In genomic region chr7:132580717-132581285, GRCh38 we compare ENCODE assay signal across 9 cellular contexts. TPM values are rescaled to one million over a fixed set of nuclear protein-coding genes. Genes with fewer than 3 reads are reported as not detected.
A peak's percentile ranks its signal among the peaks of the same experiment; 100 is the strongest.
DNase-seq lines count a peak whose midpoint lies in the region; ATAC-seq, FAIRE-seq and TF ChIP-seq lines count a peak whose summit lies in the region.
"Had no signal": no experiment of that assay in that cellular context is flagged by ENCODE, and none has a peak within 500 bp of the region (broad histone marks: within the 10 kb centered on the region; RNA-seq: fewer than 3 reads in every experiment).

No MANE protein-coding gene starts in this region.

- H3K36me3 ChIP-seq in H1 (ENCODE audit: control insufficient read depth in 2 of 4, insufficient read depth in 4 of 4, low read length in 3 of 4) = peaks cover 0 to 4% (median 0%) of the 10 kb centered on the region in 4 experiments; a peak in 1 of 8 replicates
- H3K36me3 ChIP-seq: BLaER1 treated with 17β-estradiol and CSF1 and Interleukin-3, amounts not matched to agents 10 nM and 100 nM had no signal

- no peak overlapping the region for H3K27ac ChIP-seq in H1 (ENCODE audit: low read depth, low read length)
- H3K27ac ChIP-seq: BLaER1 treated with 17β-estradiol and CSF1 and Interleukin-3, amounts not matched to agents 10 nM and 100 nM had no signal

- H3K79me1 ChIP-seq in H1 (ENCODE audit: low read depth, low read length) = no peaks in the 10 kb centered on the region

- H2BK120ac ChIP-seq in H1 (replicated peaks; ENCODE audit: low read depth, low read length) = no peak overlapping the region

- no peak overlapping the region for H3K56ac ChIP-seq in H1 (replicated peaks; ENCODE audit: insufficient read length, low read depth, low read length)

- no peak overlapping the region for H2BK20ac ChIP-seq in H1 (ENCODE audit: low read length)

- H2BK15ac ChIP-seq in H1 (ENCODE audit: low read length) = 0 out of 2 replicates have a peak overlapping the region, but pooled peaks have one; percentile 13

- peaks cover 26 to 34% (median 29%) of the 10 kb centered on the region in 4 experiments for H3K27me3 ChIP-seq in H1 (replicated peaks in 1 of 4; ENCODE audit: control insufficient read depth in 3 of 4, extremely low read depth in 1 of 4, insufficient read depth in 3 of 4, low read length in 3 of 4)

- no peak for TF ChIP-seq EP300 in H1 (IDR thresholded peaks at IDR 0.05; ENCODE audit: borderline replicate concordance in 1 of 2, low read depth in 2 of 2, low read length in 2 of 2)

- H3K4me2 ChIP-seq in H1 (ENCODE audit: insufficient read depth in 1 of 2, low read depth in 2 of 2, low read length in 2 of 2) = no peak overlapping the region
- H3K4me2 ChIP-seq: BLaER1 treated with 17β-estradiol and CSF1 and Interleukin-3, amounts not matched to agents 10 nM and 100 nM had no signal

- H3K4me3 ChIP-seq in H1 (ENCODE audit: extremely low read depth in 1 of 4, insufficient read depth in 2 of 4, low read depth in 3 of 4, low read length in 4 of 4) = no peak overlapping the region
- H3K4me3 ChIP-seq: BLaER1 treated with 17β-estradiol and CSF1 and Interleukin-3, amounts not matched to agents 10 nM and 100 nM had no signal

- no peak overlapping the region for H2AK5ac ChIP-seq in H1 (ENCODE audit: low read depth, low read length)

- POLR2A ChIA-PET in H1 (lab: Charles Lee; ENCODE audit: partially characterized antibody) = no interaction called here

- peaks cover 0 to 9% (median 6%) of the 10 kb centered on the region in 4 experiments; a peak in 5 of 7 replicates for H3K4me1 ChIP-seq in H1 (replicated peaks in 1 of 4; ENCODE audit: control insufficient read depth in 3 of 4, insufficient read depth in 4 of 4, low read length in 3 of 4)

- H2AFZ ChIP-seq in H1 (ENCODE audit: low read length) = no peak overlapping the region

- peak; percentile 84 for FAIRE-seq in H1 (lab: Jason Lieb, UNC)

- WGBS in H1 (ENCODE audit: extremely low coverage in 1 of 2, insufficient coverage in 1 of 2, insufficient read length in 1 of 2, insufficient replicate concordance in 2 of 2, low coverage in 1 of 2, low lambda C conversion rate in 2 of 2, missing lambda C conversion rate in 1 of 2), 2 experiments = 23% methylated on average over 4 of the region's 4 CpGs; no CpG with 5 or more reads in 1 of the 2 experiments

- ATAC-seq in HG03432 (IDR thresholded peaks at IDR 0.05; ENCODE audit: unreplicated experiment) = peak; percentile 61

- no peak overlapping the region for H3K18ac ChIP-seq in H1 (ENCODE audit: extremely low read depth, low read length)

- no peak overlapping the region for H3K14ac ChIP-seq in H1 (ENCODE audit: insufficient read length)

- peaks cover 11% of the 10 kb centered on the region; the same call in 1 of the 2 replicates for H3K23me2 ChIP-seq in H1 (ENCODE audit: low read depth, low read length)

- no peak overlapping the region for H4K91ac ChIP-seq in H1 (replicated peaks; ENCODE audit: insufficient read length, low read length)

- H3K9ac ChIP-seq in H1 (replicated peaks in 1 of 4; ENCODE audit: extremely low read depth in 1 of 4, low read depth in 3 of 4, low read length in 3 of 4) = no peak overlapping the region
- H3K9ac ChIP-seq: BLaER1 treated with 17β-estradiol and CSF1 and Interleukin-3, amounts not matched to agents 10 nM and 100 nM had no signal

- H3K9me3 ChIP-seq in H1 (ENCODE audit: insufficient read depth in 2 of 2, low read depth in 1 of 2, low read length in 1 of 2) = no peaks in the 10 kb centered on the region; a peak in 1 of 4 replicates
- H3K9me3 ChIP-seq: BLaER1 treated with 17β-estradiol and CSF1 and Interleukin-3, amounts not matched to agents 10 nM and 100 nM had no signal

- peak; percentile 78 to 90 (median 86) for TF ChIP-seq CTCF in H1 (IDR thresholded peaks at IDR 0.05; ENCODE audit: control extremely low read depth in 1 of 3, insufficient read depth in 1 of 3, low read depth in 1 of 3, low read length in 3 of 3)

- no peak overlapping the region for H3K4ac ChIP-seq in H1 (replicated peaks; ENCODE audit: insufficient read length, low read depth, low read length)

- TF ChIP-seq RAD21 in H1 (IDR thresholded peaks at IDR 0.05 in 1 of 2, conservative IDR thresholded peaks at IDR 0.05 in 1 of 2; ENCODE audit: low read depth in 2 of 2, low read length in 2 of 2) = peak; percentile 90 to 95

- no peak overlapping the region for H4K8ac ChIP-seq in H1 (ENCODE audit: extremely low read depth, insufficient read depth, low read length)

- CTCF ChIA-PET in H1 (lab: Charles Lee; ENCODE audit: partially characterized antibody) = interaction anchor here (0.6 to 1.9 kb wide), 73 partner anchors 9 to 913 kb away, joined by 3 to 14 read pairs (median 4); no protein-coding TSS in a partner anchor

- no peak overlapping the region for H2BK5ac ChIP-seq in H1 (ENCODE audit: low read depth, low read length)

- peaks cover 2% of the 10 kb centered on the region in 2 experiments for H4K20me1 ChIP-seq in H1 (replicated peaks in 1 of 2; ENCODE audit: control insufficient read depth in 1 of 2, insufficient read depth in 2 of 2, low read length in 2 of 2)

- no peak overlapping the region for H3K23ac ChIP-seq in H1 (ENCODE audit: insufficient read length)

- no peaks in the 10 kb centered on the region for H3K79me2 ChIP-seq in H1 (ENCODE audit: control insufficient read depth in 1 of 2, insufficient read depth in 2 of 2, low read length in 2 of 2)

- no peak for TF ChIP-seq POLR2A in H1 (IDR thresholded peaks at IDR 0.05; ENCODE audit: control extremely low read depth in 1 of 2, low read depth in 2 of 2, low read length in 2 of 2)

- H4K5ac ChIP-seq in H1 (ENCODE audit: insufficient read length, low read depth, low read length) = no peak overlapping the region

- peak; percentile 52 for DNase-seq in NK-92 treated with Interleukin-12 subunit alpha and Interleukin-12 subunit beta, amount 100 ng/mL, for 24 hours (lab: John Stamatoyannopoulos, UW)
- DNase-seq in NK-92 (lab: John Stamatoyannopoulos, UW; ENCODE audit: unreplicated experiment) = no peak
- DNase-seq in NCI-H526 treated with DMSO at 0.1 percent for 48 hours (lab: John Stamatoyannopoulos, UW) = peak; percentile 66
- DNase-seq in activated CD8-positive, alpha-beta memory T cell treated with anti-CD3 and anti-CD28 coated beads for 1 hour (ENCODE audit: extremely low read depth in 1 of 2, low read depth in 1 of 2) = peak; percentile 32 to 51
- DNase-seq in H1 (ENCODE audit: low read depth in 1 of 2, low spot score in 2 of 2) = peak in 1 of 2 experiments; percentile 86
- DNase-seq in middle frontal gyrus (ENCODE audit: extremely low spot score, low spot score) = peak; percentile 39
- DNase-seq in stimulated activated CD8-positive, alpha-beta memory T cell treated with anti-CD3 and anti-CD28 coated beads, Interleukin-4, amount 100 ng/mL, for 24 hours (ENCODE audit: low read depth) = peak; percentile 45

- H2BK12ac ChIP-seq in H1 (ENCODE audit: low read depth, low read length) = no peak overlapping the region

TF ChIP-seq in H1, 55 proteins besides CTCF, POLR2A, EP300 and RAD21:
- peak; percentile 35; the same call in 1 of the 2 replicates for TF ChIP-seq MAX (IDR thresholded peaks at IDR 0.05)
- no peak for TF ChIP-seq EGR1 (IDR thresholded peaks at IDR 0.05; ENCODE audit: borderline replicate concordance, low read depth, low read length)
- no peak for TF ChIP-seq GABPA (IDR thresholded peaks at IDR 0.05; ENCODE audit: borderline replicate concordance, insufficient read depth, low read length)

RNA-seq across cellular contexts. Expression of gene PLXNA4, which starts 4.5 kb away (rescaled TPM):
- 0.76 and 1.8 TPM in 2 replicates for total RNA-seq in H1 (2021; fragmentation: NEBNext Ultra II Directional; extraction: Animal tissue kit (Norgen Biotek cat#: 25700))
- polyA plus RNA-seq in H1 (2011; rRNA removed) = 0.44 and 0.79 TPM in 2 replicates
- 0.40 TPM for polyA plus RNA-seq in H1 (2011; cell fraction: cytosol; rRNA removed)
- polyA plus RNA-seq in H1 (2011; cell fraction: nucleus; rRNA removed) = 0.88 TPM
- 0.51 to 1.1 TPM (median 0.55 TPM) in 4 replicates for polyA plus RNA-seq in H1 (2012, experiment 1 of 2)
- polyA plus RNA-seq in H1 (2012, experiment 2 of 2) = 0.26 TPM
- 0.69 TPM for polyA plus RNA-seq in H1 (2013, experiment 1 of 2)
- 0.63 TPM for polyA plus RNA-seq in H1 (2013, experiment 2 of 2)
- 2.0 and 2.7 TPM in 2 replicates for polyA minus RNA-seq in H1 (2011; rRNA and poly(A)+ RNA removed)
- polyA minus RNA-seq in H1 (2011; cell fraction: cytosol; rRNA and poly(A)+ RNA removed) = 1.0 TPM
- 1.6 TPM for polyA minus RNA-seq in H1 (2011; cell fraction: nucleus; rRNA and poly(A)+ RNA removed)
